19 cellular contexts compared by ENCODE assay signal in the genomic region with DNA sequence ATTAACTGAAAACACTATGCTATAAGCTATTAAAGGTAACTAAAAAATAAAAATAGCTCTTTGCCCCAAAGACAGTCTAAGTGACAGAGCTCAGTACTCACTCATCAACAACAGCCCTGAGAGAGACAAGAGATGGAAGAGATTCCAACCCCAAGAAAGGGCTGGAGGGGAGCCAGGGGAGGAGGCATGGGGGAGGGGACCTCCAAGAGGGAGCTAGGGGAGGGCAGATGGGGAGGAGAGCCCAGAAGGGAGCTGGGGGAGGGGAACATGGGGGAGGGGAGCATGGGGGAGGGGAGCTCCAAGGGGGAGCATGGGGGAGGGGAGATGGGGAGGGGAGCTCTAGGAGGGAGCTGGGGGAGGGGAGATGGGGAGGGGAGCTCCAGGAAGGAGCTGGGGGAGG. TPM values are rescaled to one million over a fixed set of nuclear protein-coding genes. Genes with fewer than 3 reads are reported as not detected.
A peak's percentile ranks its signal among the peaks of the same experiment; 100 is the strongest.
DNase-seq lines count a peak whose midpoint lies in the region; ATAC-seq and TF ChIP-seq lines count a peak whose summit lies in the region.
"Had no signal": no experiment of that assay in that cellular context is flagged by ENCODE, and none has a peak within 500 bp of the region (broad histone marks: within the 10 kb centered on the region; RNA-seq: fewer than 3 reads in every experiment).

No MANE protein-coding gene starts in this region.

- POLR2A ChIA-PET in activated CD8-positive, alpha-beta T cell treated with anti-CD3 and anti-CD28 coated beads, Interleukin-2, amount 10 ng/mL, durations not matched to agents 7 days and 5 days (lab: Charles Lee): no interaction called here
- POLR2A ChIA-PET in activated CD8-positive, alpha-beta T cell treated with anti-CD3 and anti-CD28 coated beads for 36 hours (lab: Charles Lee): interaction anchor here (0.9 to 1.6 kb wide), 2 partner anchors 9 to 11 kb away, joined by 4 to 5 read pairs; no protein-coding TSS in a partner anchor

- no peak for DNase-seq in activated CD8-positive, alpha-beta T cell treated with anti-CD3 and anti-CD28 coated beads, Interleukin-2, amount 10 ng/mL, durations not matched to agents 7 days and 5 days
- DNase-seq in activated CD8-positive, alpha-beta T cell treated with anti-CD3 and anti-CD28 coated beads for 36 hours: no peak
- DNase-seq in OCI-M1 (lab: John Stamatoyannopoulos, UW) (peak; percentile 23), fibroblast of mammary gland (ENCODE audit: low read depth) (peak; percentile 51), omental fat pad (ENCODE audit: low spot score) (no peak), CD1c-positive myeloid dendritic cell (ENCODE audit: extremely low spot score) (no peak)
- DNase-seq: adrenal gland; H9; NCI-H1436 treated with DMSO at 0.1 percent for 48 hours; stimulated activated CD4-positive, alpha-beta T cell treated with anti-CD3 and anti-CD28 coated beads, Interleukin-15, amount 100 ng/mL, for 24 hours; stomach had no signal

- CTCF ChIA-PET in activated CD8-positive, alpha-beta T cell treated with anti-CD3 and anti-CD28 coated beads, Interleukin-2, amount 10 ng/mL, durations not matched to agents 7 days and 5 days (lab: Charles Lee): interaction anchor here (0.7 to 1.5 kb wide), 3 partner anchors 11 to 186 kb away, joined by 3 to 4 read pairs (median 3); no protein-coding TSS in a partner anchor
- CTCF ChIA-PET in activated CD8-positive, alpha-beta T cell treated with anti-CD3 and anti-CD28 coated beads for 36 hours (lab: Charles Lee): interaction anchor here (1.0 to 1.7 kb wide), 3 partner anchors 34 to 185 kb away, joined by 3 to 4 read pairs (median 4); no protein-coding TSS in a partner anchor

- no peak for TF ChIP-seq CTCF in activated CD8-positive, alpha-beta T cell treated with anti-CD3 and anti-CD28 coated beads for 36 hours (IDR thresholded peaks at IDR 0.05)
- TF ChIP-seq CTCF in fibroblast of mammary gland (conservative IDR thresholded peaks at IDR 0.05; ENCODE audit: control insufficient read depth, insufficient read depth, low read depth, low read length) (no peak), omental fat pad (IDR thresholded peaks at IDR 0.05) (no peak)

- peak overlapping the region; percentile 46 for H3K27ac Mint-ChIP-seq in activated CD8-positive, alpha-beta T cell treated with anti-CD3 and anti-CD28 coated beads, Interleukin-2, amount 10 ng/mL, durations not matched to agents 7 days and 5 days
- H3K27ac Mint-ChIP-seq in activated CD8-positive, alpha-beta T cell treated with anti-CD3 and anti-CD28 coated beads for 36 hours: no peak overlapping the region
- H3K27ac Mint-ChIP-seq in stimulated activated memory B cell treated with anti-CD40 and anti-IgM and Interleukin-4, amounts not matched to agents 10 μg/mL and 1 μg/mL and 100 μg/mL, for 72 hours: peak overlapping the region; percentile 62
- H3K27ac Mint-ChIP-seq: activated T-helper 2 cell treated with anti-CD3 and anti-CD28 coated beads, Interferon-gamma antibody, Interleukin-2, Interleukin-4, amounts not matched to agents 10 μg/mL and 5 μg/mL and 100 μg/mL, durations not matched to agents 14 hours and 24 hours and 36 hours; H9 had no signal

- H3K4me3 Mint-ChIP-seq in activated CD8-positive, alpha-beta T cell treated with anti-CD3 and anti-CD28 coated beads, Interleukin-2, amount 10 ng/mL, durations not matched to agents 7 days and 5 days: no peak overlapping the region
- no peak overlapping the region for H3K4me3 Mint-ChIP-seq in activated CD8-positive, alpha-beta T cell treated with anti-CD3 and anti-CD28 coated beads for 36 hours
- H3K4me3 Mint-ChIP-seq in stimulated activated memory B cell treated with anti-CD40 and anti-IgM and Interleukin-4, amounts not matched to agents 10 μg/mL and 1 μg/mL and 100 μg/mL, for 72 hours: no peak overlapping the region
- H3K4me3 Mint-ChIP-seq: H9 had no signal

- no peaks in the 10 kb centered on the region for H3K27me3 Mint-ChIP-seq in activated CD8-positive, alpha-beta T cell treated with anti-CD3 and anti-CD28 coated beads, Interleukin-2, amount 10 ng/mL, durations not matched to agents 7 days and 5 days (ENCODE audit: low read depth)
- no peaks in the 10 kb centered on the region for H3K27me3 Mint-ChIP-seq in activated CD8-positive, alpha-beta T cell treated with anti-CD3 and anti-CD28 coated beads for 36 hours
- no peaks in the 10 kb centered on the region for H3K27me3 Mint-ChIP-seq in stimulated activated memory B cell treated with anti-CD40 and anti-IgM and Interleukin-4, amounts not matched to agents 10 μg/mL and 1 μg/mL and 100 μg/mL, for 72 hours

- peaks cover 16% of the 10 kb centered on the region for H3K4me1 Mint-ChIP-seq in activated CD8-positive, alpha-beta T cell treated with anti-CD3 and anti-CD28 coated beads, Interleukin-2, amount 10 ng/mL, durations not matched to agents 7 days and 5 days (ENCODE audit: low read depth)
- H3K4me1 Mint-ChIP-seq in activated CD8-positive, alpha-beta T cell treated with anti-CD3 and anti-CD28 coated beads for 36 hours (ENCODE audit: low read depth): peaks cover 11% of the 10 kb centered on the region
- peaks cover 42% of the 10 kb centered on the region for H3K4me1 Mint-ChIP-seq in stimulated activated memory B cell treated with anti-CD40 and anti-IgM and Interleukin-4, amounts not matched to agents 10 μg/mL and 1 μg/mL and 100 μg/mL, for 72 hours

- no peaks in the 10 kb centered on the region for H3K9me3 Mint-ChIP-seq in activated CD8-positive, alpha-beta T cell treated with anti-CD3 and anti-CD28 coated beads, Interleukin-2, amount 10 ng/mL, durations not matched to agents 7 days and 5 days (ENCODE audit: insufficient read depth)
- H3K9me3 Mint-ChIP-seq in activated CD8-positive, alpha-beta T cell treated with anti-CD3 and anti-CD28 coated beads for 36 hours: no peaks in the 10 kb centered on the region
- H3K9me3 Mint-ChIP-seq in stimulated activated memory B cell treated with anti-CD40 and anti-IgM and Interleukin-4, amounts not matched to agents 10 μg/mL and 1 μg/mL and 100 μg/mL, for 72 hours: no peaks in the 10 kb centered on the region
- H3K9me3 Mint-ChIP-seq: activated T-helper 2 cell treated with anti-CD3 and anti-CD28 coated beads, Interferon-gamma antibody, Interleukin-2, Interleukin-4, amounts not matched to agents 10 μg/mL and 5 μg/mL and 100 μg/mL, durations not matched to agents 14 hours and 24 hours and 36 hours had no signal

- intact Hi-C loops in activated CD8-positive, alpha-beta T cell treated with anti-CD3 and anti-CD28 coated beads for 36 hours (cut with micrococcal nuclease): no loop called here

- H3K4me3 ChIP-seq in fibroblast of mammary gland (ENCODE audit: control insufficient read depth, low read depth, low read length): no peak overlapping the region
- H3K4me3 ChIP-seq: adrenal gland, stomach had no signal

- H3K36me3 Mint-ChIP-seq in activated CD8-positive, alpha-beta T cell treated with anti-CD3 and anti-CD28 coated beads, Interleukin-2, amount 10 ng/mL, durations not matched to agents 7 days and 5 days (ENCODE audit: low read depth): peaks cover 47% of the 10 kb centered on the region
- H3K36me3 Mint-ChIP-seq in activated CD8-positive, alpha-beta T cell treated with anti-CD3 and anti-CD28 coated beads for 36 hours (ENCODE audit: low read depth): peaks cover 43% of the 10 kb centered on the region
- peaks cover 47% of the 10 kb centered on the region for H3K36me3 Mint-ChIP-seq in stimulated activated memory B cell treated with anti-CD40 and anti-IgM and Interleukin-4, amounts not matched to agents 10 μg/mL and 1 μg/mL and 100 μg/mL, for 72 hours

- ATAC-seq in activated CD8-positive, alpha-beta T cell treated with anti-CD3 and anti-CD28 coated beads, Interleukin-2, amount 10 ng/mL, durations not matched to agents 7 days and 5 days: no peak
- no peak for ATAC-seq in activated CD8-positive, alpha-beta T cell treated with anti-CD3 and anti-CD28 coated beads for 36 hours
- ATAC-seq in stimulated activated memory B cell treated with anti-CD40 and anti-IgM and Interleukin-4, amounts not matched to agents 10 μg/mL and 1 μg/mL and 100 μg/mL, for 72 hours: no peak
- no peak for ATAC-seq in omental fat pad (ENCODE audit: low FRiP score)
- ATAC-seq in GM21717 (IDR thresholded peaks at IDR 0.05; ENCODE audit: unreplicated experiment): no peak

RNA-seq across cellular contexts. Expression of gene SSH1, which starts 7.7 kb away (rescaled TPM):
- total RNA-seq in activated CD8-positive, alpha-beta T cell treated with anti-CD3 and anti-CD28 coated beads, Interleukin-2, amount 10 ng/mL, durations not matched to agents 7 days and 5 days: 10 to 100 TPM; 27.5 to 29.8 TPM
- 10 to 100 TPM; 33.0 to 34.5 TPM for total RNA-seq in activated CD8-positive, alpha-beta T cell treated with anti-CD3 and anti-CD28 coated beads for 36 hours
- 10 to 100 TPM; 16.4 to 26.5 (median 22.0) TPM for total RNA-seq in omental fat pad

RNA-seq across cellular contexts. Expression of gene DAO, which starts 30.2 kb away (rescaled TPM):
- total RNA-seq in activated CD8-positive, alpha-beta T cell treated with anti-CD3 and anti-CD28 coated beads, Interleukin-2, amount 10 ng/mL, durations not matched to agents 7 days and 5 days: not detected
- total RNA-seq in activated CD8-positive, alpha-beta T cell treated with anti-CD3 and anti-CD28 coated beads for 36 hours: not detected
- total RNA-seq in omental fat pad: not detected
- total RNA-seq: activated T-helper 2 cell treated with anti-CD3 and anti-CD28 coated beads, Interferon-gamma antibody, Interleukin-2, Interleukin-4, amounts not matched to agents 10 μg/mL and 5 μg/mL and 100 μg/mL, durations not matched to agents 14 hours and 24 hours and 36 hours; adrenal gland; endothelial cell of umbilical vein; H9; lower leg skin; myocyte; NCI-H460; stomach; urinary bladder had no signal

Comparison
In these comparisons a context has a peak if more than half of its experiments do, and no peak if none do; other contexts are left out.
1. DNase-seq: peak in OCI-M1 (single experiment) and fibroblast of mammary gland (single experiment); none in activated CD8-positive, alpha-beta T cell treated with anti-CD3 and anti-CD28 coated beads, Interleukin-2, amount 10 ng/mL, durations not matched to agents 7 days and 5 days (single experiment), activated CD8-positive, alpha-beta T cell treated with anti-CD3 and anti-CD28 coated beads for 36 hours (single experiment), omental fat pad (single experiment) and CD1c-positive myeloid dendritic cell (single experiment).